ENCODE assay signal across 10 cellular contexts in the genomic region with DNA sequence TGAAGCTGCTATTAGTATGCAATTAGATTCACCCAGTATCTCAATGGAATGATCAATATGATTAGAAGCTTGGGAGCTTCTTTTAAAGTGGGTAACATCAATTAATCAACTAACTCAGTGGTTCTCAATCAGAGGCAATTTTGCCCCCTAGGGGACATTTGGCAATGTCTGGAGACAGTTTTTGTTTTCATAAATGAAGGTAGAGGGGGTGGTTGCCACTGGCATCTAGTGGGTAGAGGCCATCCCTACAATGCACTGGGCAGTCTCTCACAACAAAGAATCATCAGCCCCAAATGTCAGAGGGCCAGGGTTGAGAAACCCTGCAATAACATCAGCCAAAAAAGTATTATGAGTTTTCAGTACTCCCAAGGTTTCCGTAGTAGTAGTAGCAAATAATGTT. TPM values are rescaled to one million over a fixed set of nuclear protein-coding genes. Genes with fewer than 3 reads are reported as not detected.
DNase-seq lines count a peak whose midpoint lies in the region; ATAC-seq, FAIRE-seq and TF ChIP-seq lines count a peak whose summit lies in the region.
"Had no signal": no experiment of that assay in that cellular context is flagged by ENCODE, and none has a peak within 500 bp of the region (broad histone marks: within the 10 kb centered on the region; RNA-seq: fewer than 3 reads in every experiment).

No MANE protein-coding gene starts in this region.

- DNase-seq in ACHN (peak; percentile 33), GM12892 (ENCODE audit: insufficient read length) (no peak), RWPE2 (ENCODE audit: low spot score) (no peak), fibroblast of villous mesenchyme (ENCODE audit: low read depth) (no peak), SHP77 (lab: John Stamatoyannopoulos, UW) (no peak), small intestine (no peak)
- DNase-seq: activated T-cell treated with anti-CD3 and anti-CD28 coated beads, Interleukin-2, amount 50 U/mL, for 48 hours; hippocampal formation had no signal

- H3K4me1 ChIP-seq in RWPE2 (ENCODE audit: insufficient read depth, poor library complexity, severe bottlenecking) = peaks cover 13% of the 10 kb centered on the region
- no peaks in the 10 kb centered on the region for H3K4me1 ChIP-seq in small intestine (ENCODE audit: control insufficient read depth in 2 of 2, insufficient read depth in 1 of 2, low read depth in 1 of 2, low read length in 1 of 2)

- H3K27ac ChIP-seq in RWPE2 (ENCODE audit: poor library complexity, severe bottlenecking) = no peak overlapping the region
- no peak overlapping the region for H3K27ac ChIP-seq in small intestine (ENCODE audit: low read depth in 1 of 2, low read length in 1 of 2)

- TF ChIP-seq POLR2A in GM12892 (IDR thresholded peaks at IDR 0.05; ENCODE audit: low read depth, low read length) = no peak

- H3K4me3 ChIP-seq in RWPE2 (ENCODE audit: severe bottlenecking) (no peak overlapping the region), fibroblast of villous mesenchyme (ENCODE audit: low read depth, low read length) (no peak overlapping the region), small intestine (ENCODE audit: low read depth in 1 of 2, low read length in 2 of 2) (no peak overlapping the region)

- TF ChIP-seq CTCF in RWPE2 (IDR thresholded peaks at IDR 0.05; ENCODE audit: poor library complexity, severe bottlenecking) (peak; percentile 83), fibroblast of villous mesenchyme (IDR thresholded peaks at IDR 0.05; ENCODE audit: insufficient read depth, low read depth, low read length) (peak; percentile 58)

- H3K27me3 ChIP-seq in RWPE2 (ENCODE audit: insufficient read depth, poor library complexity, severe bottlenecking) (no peaks in the 10 kb centered on the region), small intestine (ENCODE audit: control insufficient read depth in 2 of 2, insufficient read depth in 2 of 2, low read length in 2 of 2) (no peaks in the 10 kb centered on the region)

- peak; percentile 46 for FAIRE-seq in GM12892 (lab: Jason Lieb, UNC)
- FAIRE-seq in small intestine (lab: Jason Lieb, UNC) = no peak

- no peaks in the 10 kb centered on the region for H3K36me3 ChIP-seq in RWPE2 (ENCODE audit: low read depth)
- H3K36me3 ChIP-seq in small intestine (ENCODE audit: control insufficient read depth in 2 of 2, insufficient read depth in 2 of 2, low read length in 2 of 2) = no peaks in the 10 kb centered on the region

- WGBS in small intestine, 3 donors = 85 to 100% (median 97%) methylated on average over 1 of the region's 1 CpG

- ATAC-seq in RWPE2 (ENCODE audit: low read depth) (peak; percentile 71), HG03565 (IDR thresholded peaks at IDR 0.05; ENCODE audit: unreplicated experiment) (no peak), HG02610 (IDR thresholded peaks at IDR 0.05; ENCODE audit: unreplicated experiment) (no peak)

- H3K9me3 ChIP-seq in RWPE2 (ENCODE audit: severe bottlenecking) (no peaks in the 10 kb centered on the region), small intestine (ENCODE audit: control insufficient read depth, low read depth) (no peaks in the 10 kb centered on the region)

- in situ Hi-C loops in ACHN (cut with HindIII; ENCODE audit: low pct_ligation_motif_present, low pct_unique_long_range_greater_than_20kb, low sequenced_read_pairs) = no loop called here

RNA-seq across cellular contexts. Expression of a gene that starts 5.9 kb away (rescaled TPM):
- polyA plus RNA-seq in GM12892 (2012; ENCODE audit: missing spikeins) = 0.02 TPM
- 25.9 and 27.7 TPM in 2 replicates for total RNA-seq in fibroblast of villous mesenchyme
- polyA plus RNA-seq in small intestine = 1 to 10 TPM in 1 of 3 donors, under 1 TPM in 2; 0.81 to 6.6 (median 0.89) TPM
